ENCODE assay signal across 7 cellular contexts in genomic region chr5:40406426-40407211, GRCh38.
DNase-seq lines count a peak whose midpoint lies in the region; ATAC-seq, FAIRE-seq and TF ChIP-seq lines count a peak whose summit lies in the region.

No MANE protein-coding gene starts in this region.

- FAIRE-seq in H1 (lab: Jason Lieb, UNC) = no peak

- no peaks in the 10 kb centered on the region for H3K23me2 ChIP-seq in H1 (ENCODE audit: low read depth, low read length)

- no peaks in the 10 kb centered on the region for H4K20me1 ChIP-seq in H1 (replicated peaks in 1 of 2; ENCODE audit: control insufficient read depth in 1 of 2, insufficient read depth in 2 of 2, low read length in 2 of 2)

- no peaks in the 10 kb centered on the region for H3K79me2 ChIP-seq in H1 (ENCODE audit: control insufficient read depth in 1 of 2, insufficient read depth in 2 of 2, low read length in 2 of 2)

- TF ChIP-seq CTCF in H1 (IDR thresholded peaks at IDR 0.05; ENCODE audit: control extremely low read depth in 1 of 3, insufficient read depth in 1 of 3, low read depth in 1 of 3, low read length in 3 of 3) (no peak), spleen (IDR thresholded peaks at IDR 0.05 in 8 of 11, conservative IDR thresholded peaks at IDR 0.05 in 3 of 11) (peak in 1 of 11 experiments; percentile 20)

- H3K27ac ChIP-seq in H1 (ENCODE audit: low read depth, low read length) = no peak overlapping the region
- H3K27ac ChIP-seq in spleen = peak overlapping the region; percentile 57 to 91 (median 86)

- no peaks in the 10 kb centered on the region for H3K4me1 ChIP-seq in H1 (replicated peaks in 1 of 4; ENCODE audit: control insufficient read depth in 3 of 4, insufficient read depth in 4 of 4, low read length in 3 of 4)
- peaks cover 28 to 83% (median 71%) of the 10 kb centered on the region in 6 donors for H3K4me1 ChIP-seq in spleen

- TF ChIP-seq POLR2A in H1 (IDR thresholded peaks at IDR 0.05; ENCODE audit: control extremely low read depth in 1 of 2, low read depth in 2 of 2, low read length in 2 of 2) (no peak), spleen (IDR thresholded peaks at IDR 0.05) (no peak)

- no peak overlapping the region for H3K4me3 ChIP-seq in H1 (ENCODE audit: extremely low read depth in 1 of 4, insufficient read depth in 2 of 4, low read depth in 3 of 4, low read length in 4 of 4)
- H3K4me3 ChIP-seq in spleen = peak overlapping the region in 1 of 8 donors; percentile 24

- H3K14ac ChIP-seq in H1 (ENCODE audit: insufficient read length) = no peak overlapping the region

- no peak overlapping the region for H2BK20ac ChIP-seq in H1 (ENCODE audit: low read length)

- peak overlapping the region; percentile 66; the same call in 1 of the 2 replicates for H2AFZ ChIP-seq in H1 (ENCODE audit: low read length)

- no peak overlapping the region for H4K8ac ChIP-seq in H1 (ENCODE audit: extremely low read depth, insufficient read depth, low read length)

- no peak overlapping the region for H3K9ac ChIP-seq in H1 (replicated peaks in 1 of 4; ENCODE audit: extremely low read depth in 1 of 4, low read depth in 3 of 4, low read length in 3 of 4)

- no peak overlapping the region for H4K5ac ChIP-seq in H1 (ENCODE audit: insufficient read length, low read depth, low read length)

- no peak overlapping the region for H2BK120ac ChIP-seq in H1 (replicated peaks; ENCODE audit: low read depth, low read length)

- CTCF ChIA-PET in H1 (lab: Charles Lee; ENCODE audit: partially characterized antibody) = interaction anchor here (1.2 to 1.7 kb wide), 2 partner anchors 14 to 17 kb away, joined by 3 to 4 read pairs; no protein-coding TSS in a partner anchor

- H4K91ac ChIP-seq in H1 (replicated peaks; ENCODE audit: insufficient read length, low read length) = no peak overlapping the region

- ATAC-seq in GM21528 (IDR thresholded peaks at IDR 0.05; ENCODE audit: low FRiP score, unreplicated experiment) = peak; percentile 74

- H3K36me3 ChIP-seq in H1 (ENCODE audit: control insufficient read depth in 2 of 4, insufficient read depth in 4 of 4, low read length in 3 of 4) (no peaks in the 10 kb centered on the region), spleen (no peaks in the 10 kb centered on the region)

- peak; percentile 80 for DNase-seq in MV-4-11 (lab: John Stamatoyannopoulos, UW)
- no peak for DNase-seq in H1 (ENCODE audit: low read depth in 1 of 2, low spot score in 2 of 2)
- no peak for DNase-seq in spleen
- DNase-seq in activated CD8-positive, alpha-beta memory T cell treated with anti-CD3 and anti-CD28 coated beads for 24 hours = no peak
- DNase-seq in NCI-H2171 (lab: John Stamatoyannopoulos, UW) = no peak
- no peak for DNase-seq in COLO829 (ENCODE audit: low spot score)

- no peaks in the 10 kb centered on the region for H3K79me1 ChIP-seq in H1 (ENCODE audit: low read depth, low read length)

- 90% methylated on average over 8 of the region's 8 CpGs; no CpG with 5 or more reads in 1 of the 2 experiments for WGBS in H1 (ENCODE audit: extremely low coverage in 1 of 2, insufficient coverage in 1 of 2, insufficient read length in 1 of 2, insufficient replicate concordance in 2 of 2, low coverage in 1 of 2, low lambda C conversion rate in 2 of 2, missing lambda C conversion rate in 1 of 2), 2 experiments
- WGBS in spleen, 5 donors = 36 to 43% (median 39%) methylated on average over 8 of the region's 8 CpGs

- H3K27me3 ChIP-seq in H1 (replicated peaks in 1 of 4; ENCODE audit: control insufficient read depth in 3 of 4, extremely low read depth in 1 of 4, insufficient read depth in 3 of 4, low read length in 3 of 4) (no peaks in the 10 kb centered on the region), spleen (replicated peaks in 1 of 7) (no peaks in the 10 kb centered on the region)

- no peak for TF ChIP-seq RAD21 in H1 (IDR thresholded peaks at IDR 0.05 in 1 of 2, conservative IDR thresholded peaks at IDR 0.05 in 1 of 2; ENCODE audit: low read depth in 2 of 2, low read length in 2 of 2)

- no peak overlapping the region for H3K18ac ChIP-seq in H1 (ENCODE audit: extremely low read depth, low read length)

- H3K9me3 ChIP-seq in H1 (ENCODE audit: insufficient read depth in 2 of 2, low read depth in 1 of 2, low read length in 1 of 2) = no peaks in the 10 kb centered on the region
- no peaks in the 10 kb centered on the region for H3K9me3 ChIP-seq in spleen

- intact Hi-C loops in spleen (cut with DNase I; ENCODE audit: low total_unique reads) = no loop called here

- H2AK5ac ChIP-seq in H1 (ENCODE audit: low read depth, low read length) = no peak overlapping the region

- TF ChIP-seq EP300 in H1 (IDR thresholded peaks at IDR 0.05; ENCODE audit: borderline replicate concordance in 1 of 2, low read depth in 2 of 2, low read length in 2 of 2) = no peak

- no peak overlapping the region for H3K56ac ChIP-seq in H1 (replicated peaks; ENCODE audit: insufficient read length, low read depth, low read length)

- H3K4ac ChIP-seq in H1 (replicated peaks; ENCODE audit: insufficient read length, low read depth, low read length) = no peak overlapping the region

- H2BK15ac ChIP-seq in H1 (ENCODE audit: low read length) = no peak overlapping the region

- POLR2A ChIA-PET in H1 (lab: Charles Lee; ENCODE audit: partially characterized antibody) = no interaction called here

- H3K23ac ChIP-seq in H1 (ENCODE audit: insufficient read length) = no peak overlapping the region

- no peak overlapping the region for H2BK12ac ChIP-seq in H1 (ENCODE audit: low read depth, low read length)

- no peak overlapping the region for H3K4me2 ChIP-seq in H1 (ENCODE audit: insufficient read depth in 1 of 2, low read depth in 2 of 2, low read length in 2 of 2)

- no peak overlapping the region for H2BK5ac ChIP-seq in H1 (ENCODE audit: low read depth, low read length)

TF ChIP-seq in H1, 55 proteins besides CTCF, POLR2A, EP300 and RAD21:
- TF ChIP-seq SRF (IDR thresholded peaks at IDR 0.05; ENCODE audit: low read depth, low read length) (no peak), SIN3A (conservative IDR thresholded peaks at IDR 0.05 in 1 of 2, IDR thresholded peaks at IDR 0.05 in 1 of 2; ENCODE audit: low read depth in 1 of 2, low read length in 2 of 2) (no peak), RBBP5 (IDR thresholded peaks at IDR 0.05; ENCODE audit: borderline replicate concordance, low read depth, low read length) (no peak), SIRT6 (IDR thresholded peaks at IDR 0.05; ENCODE audit: low read length) (no peak), CBX8 (IDR thresholded peaks at IDR 0.05; ENCODE audit: borderline replicate concordance, low read depth, low read length) (no peak), SAP30 (IDR thresholded peaks at IDR 0.05; ENCODE audit: insufficient read depth, insufficient replicate concordance, low read length) (no peak), CHD1 (IDR thresholded peaks at IDR 0.05; ENCODE audit: low read depth, low read length) (no peak), ZNF274 (IDR thresholded peaks at IDR 0.05; ENCODE audit: borderline replicate concordance, extremely low read depth, low read length) (no peak), SIX5 (IDR thresholded peaks at IDR 0.05; ENCODE audit: low read depth, low read length) (no peak), ATF3 (IDR thresholded peaks at IDR 0.05; ENCODE audit: insufficient read depth, low read depth, low read length) (no peak), SUZ12 (IDR thresholded peaks at IDR 0.05; ENCODE audit: low read length) (no peak), MAFK (IDR thresholded peaks at IDR 0.05; ENCODE audit: low read depth, low read length) (no peak), BCL11A (IDR thresholded peaks at IDR 0.05; ENCODE audit: low read depth in 2 of 2, low read length in 2 of 2) (no peak)
TF ChIP-seq in H1: peak in this region for 0.
